2 cellular contexts compared by ENCODE assay signal in the genomic region with DNA sequence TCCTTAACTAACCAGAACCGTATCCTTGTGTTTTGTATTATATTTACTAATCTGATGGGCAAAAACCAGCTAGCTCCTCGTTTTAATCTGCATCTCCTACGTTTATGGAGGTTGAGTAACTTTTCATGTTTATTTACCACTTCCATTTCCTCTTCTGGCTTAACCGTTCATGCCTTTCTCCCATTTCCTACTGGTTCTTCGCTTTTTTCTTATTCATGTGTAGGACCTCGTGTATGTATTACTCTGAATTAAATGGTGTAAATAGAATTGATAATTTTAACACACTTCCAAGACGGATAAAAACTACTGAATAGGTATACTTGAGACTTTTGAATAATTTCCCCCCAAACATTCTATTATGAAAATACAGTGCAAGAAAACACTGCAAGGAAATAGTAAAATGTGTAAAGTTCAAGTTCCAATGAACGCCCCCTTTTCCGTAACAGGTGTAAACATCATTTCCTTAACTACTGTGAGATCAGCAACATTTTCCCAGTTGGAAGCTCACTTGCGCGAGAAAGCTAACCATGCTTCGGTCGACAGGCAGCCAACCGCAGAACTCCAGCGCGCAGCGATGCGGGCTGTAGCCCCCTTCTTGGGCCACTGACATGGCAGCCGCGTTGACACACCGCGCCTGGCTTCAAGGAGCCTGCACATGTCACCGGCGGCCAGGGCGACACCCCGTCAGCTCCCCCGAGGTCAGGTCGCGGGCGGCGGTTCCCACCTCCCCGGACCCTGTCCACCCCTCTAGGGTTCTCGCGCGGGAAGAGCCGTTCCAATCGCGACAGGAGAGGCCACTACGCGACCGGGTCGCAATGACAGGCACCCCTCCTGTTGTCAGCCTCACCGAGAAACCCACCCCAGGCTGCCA.
TF ChIP-seq lines count a peak whose summit lies in the region.

No MANE protein-coding gene starts in this region.

TF ChIP-seq in HEK293, 187 proteins besides CTCF, POLR2A, EP300 and RAD21 (continued from another document and continues in another):
- TF ChIP-seq, protein P1, sequence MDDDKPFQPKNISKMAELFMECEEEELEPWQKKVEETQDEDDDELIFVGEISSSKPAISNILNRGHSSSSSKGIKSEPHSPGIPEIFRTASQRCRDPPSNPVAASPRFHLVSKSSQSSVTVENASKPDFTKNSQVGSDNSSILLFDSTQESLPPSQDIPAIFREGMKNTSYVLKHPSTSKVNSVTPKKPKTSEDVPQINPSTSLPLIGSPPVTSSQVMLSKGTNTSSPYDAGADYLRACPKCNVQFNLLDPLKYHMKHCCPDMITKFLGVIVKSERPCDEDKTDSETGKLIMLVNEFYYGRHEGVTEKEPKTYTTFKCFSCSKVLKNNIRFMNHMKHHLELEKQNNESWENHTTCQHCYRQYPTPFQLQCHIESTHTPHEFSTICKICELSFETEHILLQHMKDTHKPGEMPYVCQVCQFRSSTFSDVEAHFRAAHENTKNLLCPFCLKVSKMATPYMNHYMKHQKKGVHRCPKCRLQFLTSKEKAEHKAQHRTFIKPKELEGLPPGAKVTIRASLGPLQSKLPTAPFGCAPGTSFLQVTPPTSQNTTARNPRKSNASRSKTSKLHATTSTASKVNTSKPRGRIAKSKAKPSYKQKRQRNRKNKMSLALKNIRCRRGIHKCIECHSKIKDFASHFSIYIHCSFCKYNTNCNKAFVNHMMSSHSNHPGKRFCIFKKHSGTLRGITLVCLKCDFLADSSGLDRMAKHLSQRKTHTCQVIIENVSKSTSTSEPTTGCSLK (tag by site-specific recombination; IDR thresholded peaks at IDR 0.05), result no peak
- TF ChIP-seq ZBTB10 (tag by site-specific recombination; IDR thresholded peaks at IDR 0.05) (peak; percentile 74), SP7 (tag by site-specific recombination; IDR thresholded peaks at IDR 0.05) (no peak), PRDM1 (tag by site-specific recombination; IDR thresholded peaks at IDR 0.05) (peak; percentile 49; the same call in 1 of the 2 replicates), ZBTB7A (tag by site-specific recombination; IDR thresholded peaks at IDR 0.05; ENCODE audit: low read depth) (peak; percentile 69; the same call in 1 of the 2 replicates), GLIS2 (tag by site-specific recombination; IDR thresholded peaks at IDR 0.05) (peak; percentile 86), ZFP69B (tag by site-specific recombination; IDR thresholded peaks at IDR 0.05) (no peak), ZSCAN18 (tag by site-specific recombination; IDR thresholded peaks at IDR 0.05) (no peak), ZNF830 (tag by site-specific recombination; IDR thresholded peaks at IDR 0.05; ENCODE audit: low read depth) (no peak), TCF7L2 (IDR thresholded peaks at IDR 0.05; ENCODE audit: borderline replicate concordance, low read depth, low read length) (no peak), ZSCAN16 (tag by site-specific recombination; IDR thresholded peaks at IDR 0.05) (no peak)
- TF ChIP-seq, protein P2, sequence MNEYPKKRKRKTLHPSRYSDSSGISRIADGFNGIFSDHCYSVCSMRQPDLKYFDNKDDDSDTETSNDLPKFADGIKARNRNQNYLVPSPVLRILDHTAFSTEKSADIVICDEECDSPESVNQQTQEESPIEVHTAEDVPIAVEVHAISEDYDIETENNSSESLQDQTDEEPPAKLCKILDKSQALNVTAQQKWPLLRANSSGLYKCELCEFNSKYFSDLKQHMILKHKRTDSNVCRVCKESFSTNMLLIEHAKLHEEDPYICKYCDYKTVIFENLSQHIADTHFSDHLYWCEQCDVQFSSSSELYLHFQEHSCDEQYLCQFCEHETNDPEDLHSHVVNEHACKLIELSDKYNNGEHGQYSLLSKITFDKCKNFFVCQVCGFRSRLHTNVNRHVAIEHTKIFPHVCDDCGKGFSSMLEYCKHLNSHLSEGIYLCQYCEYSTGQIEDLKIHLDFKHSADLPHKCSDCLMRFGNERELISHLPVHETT (tag by site-specific recombination; IDR thresholded peaks at IDR 0.05), result no peak

TF ChIP-seq in H1, 55 proteins besides CTCF, POLR2A, EP300 and RAD21 (continued from another document):
- TF ChIP-seq KDM1A (IDR thresholded peaks at IDR 0.05; ENCODE audit: borderline replicate concordance, low read length) (no peak), MAX (IDR thresholded peaks at IDR 0.05) (peak; percentile 53), ASH2L (IDR thresholded peaks at IDR 0.05; ENCODE audit: low read length) (peak; percentile 81), YY1 (IDR thresholded peaks at IDR 0.05; ENCODE audit: low read depth, low read length) (peak; percentile 26; the same call in 1 of the 2 replicates), KDM4A (IDR thresholded peaks at IDR 0.05; ENCODE audit: low read depth, low read length, severe bottlenecking) (peak; percentile 90), CTBP2 (IDR thresholded peaks at IDR 0.05; ENCODE audit: borderline replicate concordance, insufficient read depth, insufficient read length, low read length) (peak; percentile 58), JUN (IDR thresholded peaks at IDR 0.05; ENCODE audit: low read depth, low read length) (no peak), SIN3A (conservative IDR thresholded peaks at IDR 0.05 in 1 of 2, IDR thresholded peaks at IDR 0.05 in 1 of 2; ENCODE audit: low read depth in 1 of 2, low read length in 2 of 2) (peak; percentile 83 to 92; a peak in 3 of 4 replicates), CHD7 (IDR thresholded peaks at IDR 0.05; ENCODE audit: insufficient replicate concordance, low read length) (no peak)
- TF ChIP-seq, protein P3, sequence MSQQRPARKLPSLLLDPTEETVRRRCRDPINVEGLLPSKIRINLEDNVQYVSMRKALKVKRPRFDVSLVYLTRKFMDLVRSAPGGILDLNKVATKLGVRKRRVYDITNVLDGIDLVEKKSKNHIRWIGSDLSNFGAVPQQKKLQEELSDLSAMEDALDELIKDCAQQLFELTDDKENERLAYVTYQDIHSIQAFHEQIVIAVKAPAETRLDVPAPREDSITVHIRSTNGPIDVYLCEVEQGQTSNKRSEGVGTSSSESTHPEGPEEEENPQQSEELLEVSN (IDR thresholded peaks at IDR 0.05), result 0 out of 2 replicates have a peak, but pooled peaks have one; percentile 12
